Comparison of ENCODE assay signal across 8 cellular contexts in genomic region chr11:37504066-37504611, GRCh38.
DNase-seq lines count a peak whose midpoint lies in the region; ATAC-seq and TF ChIP-seq lines count a peak whose summit lies in the region.

No MANE protein-coding gene starts in this region.

- no peak overlapping the region for H3K4me3 Mint-ChIP-seq in activated naive CD8-positive, alpha-beta T cell treated with anti-CD3 and anti-CD28 coated beads for 36 hours
- H3K4me3 Mint-ChIP-seq in natural killer cell = peak overlapping the region; percentile 30

- DNase-seq in activated naive CD8-positive, alpha-beta T cell treated with anti-CD3 and anti-CD28 coated beads for 36 hours = no peak
- no peak for DNase-seq in natural killer cell
- DNase-seq in NCI-H345 treated with DMSO at 0.1 percent for 48 hours (lab: John Stamatoyannopoulos, UW; ENCODE audit: unreplicated experiment) = no peak
- DNase-seq in spleen = no peak
- DNase-seq in activated effector memory CD4-positive, alpha-beta T cell treated with anti-CD3 and anti-CD28 coated beads, Interleukin-2, amount 50 U/mL, for 16 hours = no peak

- no peaks in the 10 kb centered on the region for H3K27me3 Mint-ChIP-seq in activated naive CD8-positive, alpha-beta T cell treated with anti-CD3 and anti-CD28 coated beads for 36 hours
- no peaks in the 10 kb centered on the region for H3K27me3 Mint-ChIP-seq in natural killer cell (ENCODE audit: low read depth in 2 of 2)

- H3K9me3 ChIP-seq in BLaER1 = no peaks in the 10 kb centered on the region
- peaks cover 0 to 5% (median 0%) of the 10 kb centered on the region in 8 donors for H3K9me3 ChIP-seq in spleen

- H4K20me1 ChIP-seq in BLaER1 = no peaks in the 10 kb centered on the region

- intact Hi-C loops in natural killer cell (cut with micrococcal nuclease) = loop anchor here (5.0 kb wide), 1 partner anchor 128 kb away; no protein-coding TSS in a partner anchor
- intact Hi-C loops in spleen (cut with DNase I; ENCODE audit: low total_unique reads) = no loop called here

- ATAC-seq in GM19463 (IDR thresholded peaks at IDR 0.05; ENCODE audit: unreplicated experiment) (peak; percentile 87), HG03354 (IDR thresholded peaks at IDR 0.05; ENCODE audit: poor library complexity, severe bottlenecking, unreplicated experiment) (peak; percentile 90), natural killer cell (peak; percentile 80 to 92 (median 82))

- no peak overlapping the region for H3K9ac ChIP-seq in BLaER1

- peak overlapping the region; percentile 8; the same call in 1 of the 2 replicates for H3K4me2 ChIP-seq in BLaER1

- H3K27me3 ChIP-seq in BLaER1 (no peaks in the 10 kb centered on the region), spleen (replicated peaks in 1 of 7) (no peaks in the 10 kb centered on the region)

- TF ChIP-seq POLR2A in spleen (IDR thresholded peaks at IDR 0.05) = no peak

- TF ChIP-seq CTCF in natural killer cell (IDR thresholded peaks at IDR 0.05) (no peak), spleen (IDR thresholded peaks at IDR 0.05 in 8 of 11, conservative IDR thresholded peaks at IDR 0.05 in 3 of 11) (no peak)

- H3K4me1 ChIP-seq in BLaER1 (peaks cover 11% of the 10 kb centered on the region), spleen (no peaks in the 10 kb centered on the region)

- no peak overlapping the region for H3K27ac ChIP-seq in BLaER1
- H3K27ac ChIP-seq in spleen = no peak overlapping the region

- H3K27ac Mint-ChIP-seq in activated naive CD8-positive, alpha-beta T cell treated with anti-CD3 and anti-CD28 coated beads for 36 hours = peak overlapping the region; percentile 61
- H3K27ac Mint-ChIP-seq in natural killer cell = peak overlapping the region in 1 of 2 donors; percentile 30

- H3K36me3 Mint-ChIP-seq in activated naive CD8-positive, alpha-beta T cell treated with anti-CD3 and anti-CD28 coated beads for 36 hours = no peaks in the 10 kb centered on the region
- no peaks in the 10 kb centered on the region for H3K36me3 Mint-ChIP-seq in natural killer cell

- no peaks in the 10 kb centered on the region for H3K36me3 ChIP-seq in BLaER1
- no peaks in the 10 kb centered on the region for H3K36me3 ChIP-seq in spleen

- H3K4me3 ChIP-seq in BLaER1 (no peak overlapping the region), spleen (no peak overlapping the region)

- WGBS in spleen, 5 donors = 36 to 54% (median 44%) methylated on average over 3 of the region's 3 CpGs

- H3K9me3 Mint-ChIP-seq in activated naive CD8-positive, alpha-beta T cell treated with anti-CD3 and anti-CD28 coated beads for 36 hours = peaks cover 6% of the 10 kb centered on the region
- H3K9me3 Mint-ChIP-seq in natural killer cell = peaks cover 0 to 2% of the 10 kb centered on the region in 2 donors

- peaks cover 4% of the 10 kb centered on the region for H3K4me1 Mint-ChIP-seq in activated naive CD8-positive, alpha-beta T cell treated with anti-CD3 and anti-CD28 coated beads for 36 hours
- H3K4me1 Mint-ChIP-seq in natural killer cell = peaks cover 34 to 35% of the 10 kb centered on the region in 2 donors
